ENCODE assay signal across 11 cellular contexts in the genomic region with DNA sequence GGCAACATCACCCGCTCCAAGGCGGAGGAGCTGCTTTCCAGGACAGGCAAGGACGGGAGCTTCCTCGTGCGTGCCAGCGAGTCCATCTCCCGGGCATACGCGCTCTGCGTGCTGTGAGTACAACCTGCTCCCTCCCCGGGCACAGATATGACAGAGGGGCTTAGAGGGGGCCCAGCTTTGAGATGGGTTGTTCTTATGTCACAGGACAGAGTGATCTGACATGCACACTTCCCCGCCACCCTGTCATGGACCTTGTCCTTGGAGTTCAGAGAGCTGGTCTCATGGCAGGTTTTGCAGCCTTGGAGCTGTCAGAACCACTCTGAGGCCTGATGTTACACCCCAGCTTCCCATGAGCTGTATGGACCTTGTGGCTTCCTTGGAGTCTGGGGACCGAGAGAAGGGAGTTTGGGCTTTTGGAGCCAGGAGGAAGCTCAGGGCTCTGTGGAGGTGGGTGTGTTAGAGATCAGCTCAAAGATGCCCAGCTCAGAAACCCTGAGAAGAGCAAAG. TPM values are rescaled to one million over a fixed set of nuclear protein-coding genes. Genes with fewer than 3 reads are reported as not detected.
DNase-seq lines count a peak whose midpoint lies in the region; ATAC-seq and TF ChIP-seq lines count a peak whose summit lies in the region.
"Had no signal": no experiment of that assay in that cellular context is flagged by ENCODE, and none has a peak within 500 bp of the region (broad histone marks: within the 10 kb centered on the region; RNA-seq: fewer than 3 reads in every experiment).

No MANE protein-coding gene starts in this region.

- H3K4me3 Mint-ChIP-seq in activated naive CD8-positive, alpha-beta T cell treated with anti-CD3 and anti-CD28 coated beads, Interleukin-2, amount 10 ng/mL, durations not matched to agents 7 days and 5 days = peak overlapping the region; percentile 98

- H3K9me3 ChIP-seq in muscle layer of duodenum (ENCODE audit: control insufficient read depth in 1 of 2, low read length in 2 of 2) (no peaks in the 10 kb centered on the region), vagina (no peaks in the 10 kb centered on the region)
- H3K9me3 ChIP-seq: body of pancreas had no signal

- no peak for TF ChIP-seq POLR2A in vagina (IDR thresholded peaks at IDR 0.05)

- ATAC-seq in Right ventricle myocardium superior (ENCODE audit: poor library complexity) (peak; percentile 8), GM18502 (IDR thresholded peaks at IDR 0.05; ENCODE audit: poor library complexity, unreplicated experiment) (no peak)
- peak; percentile 28 for ATAC-seq in activated naive CD8-positive, alpha-beta T cell treated with anti-CD3 and anti-CD28 coated beads, Interleukin-2, amount 10 ng/mL, durations not matched to agents 7 days and 5 days (ENCODE audit: low read depth)

- DNase-seq in Right ventricle myocardium superior (no peak), cardiac septum (ENCODE audit: low spot score) (no peak), vagina (ENCODE audit: extremely low spot score in 2 of 2) (peak in 1 of 2 donors; percentile 81), GM03348 (ENCODE audit: low spot score) (no peak), GDM1 (lab: John Stamatoyannopoulos, UW) (no peak)
- no peak for DNase-seq in activated naive CD8-positive, alpha-beta T cell treated with anti-CD3 and anti-CD28 coated beads, Interleukin-2, amount 10 ng/mL, durations not matched to agents 7 days and 5 days

- intact Hi-C loops in Right ventricle myocardium superior (cut with DNase I) (no loop called here), cardiac septum (cut with DNase I) (no loop called here), vagina (cut with DNase I) (no loop called here)

- peaks cover 34% of the 10 kb centered on the region for H3K4me1 Mint-ChIP-seq in activated naive CD8-positive, alpha-beta T cell treated with anti-CD3 and anti-CD28 coated beads, Interleukin-2, amount 10 ng/mL, durations not matched to agents 7 days and 5 days

- H3K4me1 ChIP-seq in muscle layer of duodenum (ENCODE audit: control insufficient read depth in 1 of 2, insufficient read depth in 2 of 2, low read length in 2 of 2) (peaks cover 0 to 16% of the 10 kb centered on the region in 2 donors), vagina (peaks cover 6% of the 10 kb centered on the region)
- H3K4me1 ChIP-seq: body of pancreas had no signal

- H3K36me3 ChIP-seq in muscle layer of duodenum (ENCODE audit: control insufficient read depth in 1 of 2, insufficient read depth in 2 of 2, low read length in 2 of 2) (no peaks in the 10 kb centered on the region), vagina (no peaks in the 10 kb centered on the region)

- H3K27ac ChIP-seq in muscle layer of duodenum (ENCODE audit: low read length) (peak overlapping the region; percentile 85), vagina (peak overlapping the region; percentile 14)
- H3K27ac ChIP-seq: C4-2B, SK-N-MC had no signal

- TF ChIP-seq CTCF in vagina (IDR thresholded peaks at IDR 0.05) = no peak

- peak overlapping the region; percentile 99 for H3K27ac Mint-ChIP-seq in activated naive CD8-positive, alpha-beta T cell treated with anti-CD3 and anti-CD28 coated beads, Interleukin-2, amount 10 ng/mL, durations not matched to agents 7 days and 5 days

- H3K9me3 Mint-ChIP-seq in activated naive CD8-positive, alpha-beta T cell treated with anti-CD3 and anti-CD28 coated beads, Interleukin-2, amount 10 ng/mL, durations not matched to agents 7 days and 5 days = no peaks in the 10 kb centered on the region

- H3K4me3 ChIP-seq in muscle layer of duodenum (ENCODE audit: low read depth in 1 of 2, low read length in 2 of 2) (peak overlapping the region; percentile 62 to 71), vagina (peak overlapping the region; percentile 36 to 39)
- H3K4me3 ChIP-seq: body of pancreas, SK-N-MC had no signal

- H3K27me3 Mint-ChIP-seq in activated naive CD8-positive, alpha-beta T cell treated with anti-CD3 and anti-CD28 coated beads, Interleukin-2, amount 10 ng/mL, durations not matched to agents 7 days and 5 days = no peaks in the 10 kb centered on the region

- POLR2A ChIA-PET in activated naive CD8-positive, alpha-beta T cell treated with anti-CD3 and anti-CD28 coated beads, Interleukin-2, amount 10 ng/mL, durations not matched to agents 7 days and 5 days (lab: Charles Lee) = interaction anchor here (0.6 to 4.2 kb wide), 28 partner anchors 10 to 510 kb away, joined by 3 to 123 read pairs (median 4); a partner anchor contains a TSS

- H3K36me3 Mint-ChIP-seq in activated naive CD8-positive, alpha-beta T cell treated with anti-CD3 and anti-CD28 coated beads, Interleukin-2, amount 10 ng/mL, durations not matched to agents 7 days and 5 days = peaks cover 23% of the 10 kb centered on the region

- H3K27me3 ChIP-seq in muscle layer of duodenum (ENCODE audit: low read depth, low read length) (no peaks in the 10 kb centered on the region), vagina (no peaks in the 10 kb centered on the region)
- H3K27me3 ChIP-seq: body of pancreas had no signal

RNA-seq across cellular contexts. Expression of a gene that starts 0.4 kb away (rescaled TPM):
- total RNA-seq in Right ventricle myocardium superior = 4.6 TPM
- 6.2 TPM for total RNA-seq in cardiac septum
- total RNA-seq in activated naive CD8-positive, alpha-beta T cell treated with anti-CD3 and anti-CD28 coated beads, Interleukin-2, amount 10 ng/mL, durations not matched to agents 7 days and 5 days = 100 to 1,000 TPM; 129 to 135 TPM
- total RNA-seq in vagina = 33.4 TPM

RNA-seq across cellular contexts. Expression of a gene that starts 28.1 kb away (rescaled TPM):
- total RNA-seq in Right ventricle myocardium superior = not detected
- total RNA-seq in cardiac septum = not detected
- not detected for total RNA-seq in activated naive CD8-positive, alpha-beta T cell treated with anti-CD3 and anti-CD28 coated beads, Interleukin-2, amount 10 ng/mL, durations not matched to agents 7 days and 5 days
- total RNA-seq in vagina = not detected
- total RNA-seq: body of pancreas had no signal

RNA-seq across cellular contexts. Expression of a gene that starts 47.5 kb away (rescaled TPM):
- total RNA-seq in Right ventricle myocardium superior (not detected), cardiac septum (0.24 TPM), vagina (4.9 TPM)
- total RNA-seq in activated naive CD8-positive, alpha-beta T cell treated with anti-CD3 and anti-CD28 coated beads, Interleukin-2, amount 10 ng/mL, durations not matched to agents 7 days and 5 days = not detected
